ENCODE assay signal across 25 cellular contexts in genomic region chr5:82873452-82873851, GRCh38.
"Had no signal": no experiment of that assay in that cellular context is flagged by ENCODE, and none has a peak within 500 bp of the region (broad histone marks: within the 10 kb centered on the region; RNA-seq: fewer than 3 reads in every experiment).

No MANE protein-coding gene starts in this region.

- H3K27me3 ChIP-seq: MG63, SJCRH30 had no signal

- DNase-seq: IMR-90; Karpas-422; KG1; MG63; NCI-H1092; NCI-H1105 treated with DMSO at 0.1 percent for 48 hours; NCI-H1417 treated with DMSO at 0.1 percent for 48 hours; NCI-H146; NCI-H1694 treated with DMSO at 0.1 percent for 48 hours; NCI-H1930; NCI-H2081; NCI-H2107; NCI-H2227 treated with DMSO at 0.1 percent for 48 hours; NCI-H524; NCI-H526 treated with DMSO at 0.1 percent for 48 hours; NCI-H748 treated with DMSO at 0.1 percent for 48 hours; NK-92 treated with Interleukin-12 subunit alpha and Interleukin-12 subunit beta, amount 100 ng/mL, for 24 hours; PC-3; SHP77; SJCRH30 had no signal

- H3K36me3 ChIP-seq: MG63, SJCRH30 had no signal

- FAIRE-seq: HTR-8/SVneo had no signal

- H3K4me1 ChIP-seq: SJCRH30 had no signal

- H3K27ac ChIP-seq: HL-60, RWPE1, SJCRH30 had no signal

- ATAC-seq: Panc1, PC-3, SK-N-SH treated with all-trans-retinoic acid at 6 μM for 48 hours had no signal

- H3K9me3 ChIP-seq: SJCRH30 had no signal

- H3K4me3 ChIP-seq: MG63, SJCRH30 had no signal
